In the genomic region with DNA sequence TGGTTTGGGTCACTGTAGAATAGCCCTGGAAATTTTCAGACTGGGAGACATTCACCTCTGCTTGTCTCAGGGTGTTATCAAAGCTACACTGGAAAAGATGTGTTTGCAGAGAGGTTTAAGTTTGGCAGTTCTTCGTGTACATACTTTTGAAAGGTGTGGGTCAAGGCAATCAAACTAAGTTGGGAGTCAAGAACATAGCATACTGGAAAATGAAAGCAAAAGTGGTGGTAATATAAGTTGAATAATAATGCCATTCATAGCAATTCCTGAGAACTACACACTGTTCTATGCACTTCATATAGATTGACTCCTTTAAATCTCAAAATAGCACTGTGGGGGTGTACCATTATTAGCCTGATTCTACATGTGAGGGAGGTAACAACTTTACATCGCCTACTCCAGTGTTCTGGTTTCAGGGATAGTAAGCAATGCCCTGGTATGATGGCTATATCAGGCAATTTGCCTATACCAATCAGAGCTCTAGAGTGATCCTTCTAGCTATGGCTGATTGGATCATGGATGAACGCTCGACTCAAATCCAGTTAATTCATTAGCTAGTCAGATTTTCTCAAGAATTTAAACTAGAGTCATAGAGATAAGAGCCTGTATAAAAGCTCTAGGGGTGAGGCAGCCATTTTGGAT, we compare ENCODE assay signal across 23 cellular contexts. TPM values are rescaled to one million over a fixed set of nuclear protein-coding genes. Genes with fewer than 3 reads are reported as not detected.
DNase-seq lines count a peak whose midpoint lies in the region; ATAC-seq and TF ChIP-seq lines count a peak whose summit lies in the region.
"Had no signal": no experiment of that assay in that cellular context is flagged by ENCODE, and none has a peak within 500 bp of the region (broad histone marks: within the 10 kb centered on the region; RNA-seq: fewer than 3 reads in every experiment).

No MANE protein-coding gene starts in this region.

- H3K27ac ChIP-seq in esophagus (ENCODE audit: low read depth in 2 of 2, low read length in 1 of 2), result peak overlapping the region; percentile 9 to 59
- no peak overlapping the region for H3K27ac ChIP-seq in upper lobe of right lung
- H3K27ac ChIP-seq: brain microvascular endothelial cell, C4-2B, coronary artery, hepatocyte, Peyer's patch, SK-N-MC, stomach had no signal

- H3K27me3 Mint-ChIP-seq in activated T-cell treated with anti-CD3 and anti-CD28 coated beads, Interleukin-2, amount 50 U/mL, for 24 hours, result no peaks in the 10 kb centered on the region
- H3K27me3 Mint-ChIP-seq in activated T-cell treated with anti-CD3 and anti-CD28 coated beads, Interleukin-2, amount 50 U/mL, for 4 hours (ENCODE audit: low read depth), result no peaks in the 10 kb centered on the region
- H3K27me3 Mint-ChIP-seq: naive thymus-derived CD8-positive, alpha-beta T cell had no signal

- no peaks in the 10 kb centered on the region for H3K9me3 ChIP-seq in esophagus (ENCODE audit: control insufficient read depth in 2 of 2, insufficient read depth in 1 of 2, low read depth in 1 of 2, low read length in 1 of 2)
- no peaks in the 10 kb centered on the region for H3K9me3 ChIP-seq in upper lobe of right lung
- H3K9me3 ChIP-seq: Peyer's patch, stomach had no signal

- H3K27me3 ChIP-seq in esophagus (ENCODE audit: control insufficient read depth in 1 of 2, insufficient read depth in 2 of 2, low read length in 2 of 2) (no peaks in the 10 kb centered on the region), upper lobe of right lung (no peaks in the 10 kb centered on the region)
- H3K27me3 ChIP-seq: brain microvascular endothelial cell, Peyer's patch had no signal

- TF ChIP-seq CTCF in upper lobe of right lung (IDR thresholded peaks at IDR 0.05) (no peak), GM10266 (IDR thresholded peaks at IDR 0.05; ENCODE audit: control insufficient read depth, insufficient read depth, low read depth, missing control alignments) (no peak)

- peaks cover 87% of the 10 kb centered on the region for H3K4me1 Mint-ChIP-seq in activated T-cell treated with anti-CD3 and anti-CD28 coated beads, Interleukin-2, amount 50 U/mL, for 24 hours (ENCODE audit: low read depth)
- peaks cover 71% of the 10 kb centered on the region for H3K4me1 Mint-ChIP-seq in activated T-cell treated with anti-CD3 and anti-CD28 coated beads, Interleukin-2, amount 50 U/mL, for 4 hours (ENCODE audit: low read depth)

- 65 to 79% methylated on average over 4 of the region's 4 CpGs for WGBS in esophagus, 2 donors

- H3K4me3 ChIP-seq in esophagus (ENCODE audit: low read depth in 1 of 2, low read length in 2 of 2) (no peak overlapping the region), upper lobe of right lung (no peak overlapping the region)
- H3K4me3 ChIP-seq: coronary artery, hepatocyte, Peyer's patch, SK-N-MC, stomach had no signal

- peak overlapping the region; percentile 99 for H3K27ac Mint-ChIP-seq in activated T-cell treated with anti-CD3 and anti-CD28 coated beads, Interleukin-2, amount 50 U/mL, for 24 hours

- peaks cover 2% of the 10 kb centered on the region for H3K9me3 Mint-ChIP-seq in activated T-cell treated with anti-CD3 and anti-CD28 coated beads, Interleukin-2, amount 50 U/mL, for 24 hours
- H3K9me3 Mint-ChIP-seq in activated T-cell treated with anti-CD3 and anti-CD28 coated beads, Interleukin-2, amount 50 U/mL, for 4 hours, result no peaks in the 10 kb centered on the region

- intact Hi-C loops in upper lobe of right lung (cut with DNase I), result no loop called here

- H3K36me3 Mint-ChIP-seq in activated T-cell treated with anti-CD3 and anti-CD28 coated beads, Interleukin-2, amount 50 U/mL, for 24 hours (ENCODE audit: low read depth), result peaks cover 5% of the 10 kb centered on the region
- H3K36me3 Mint-ChIP-seq in activated T-cell treated with anti-CD3 and anti-CD28 coated beads, Interleukin-2, amount 50 U/mL, for 4 hours (ENCODE audit: insufficient read depth), result no peaks in the 10 kb centered on the region
- H3K36me3 Mint-ChIP-seq: naive thymus-derived CD8-positive, alpha-beta T cell had no signal

- ATAC-seq in activated T-cell treated with anti-CD3 and anti-CD28 coated beads, Interleukin-2, amount 50 U/mL, for 4 hours, result no peak
- ATAC-seq in upper lobe of right lung, result peak; percentile 20
- no peak for ATAC-seq in GM19455 (IDR thresholded peaks at IDR 0.05; ENCODE audit: unreplicated experiment)
- ATAC-seq: naive thymus-derived CD8-positive, alpha-beta T cell had no signal

- no peak for DNase-seq in activated T-cell treated with anti-CD3 and anti-CD28 coated beads, Interleukin-2, amount 50 U/mL, for 24 hours
- DNase-seq in activated T-cell treated with anti-CD3 and anti-CD28 coated beads, Interleukin-2, amount 50 U/mL, for 4 hours, result no peak
- peak; percentile 32 for DNase-seq in RPMI7951 (ENCODE audit: low read depth)
- no peak for DNase-seq in upper lobe of right lung
- DNase-seq in germinal center (ENCODE audit: low spot score), result no peak
- no peak for DNase-seq in GM10266 (ENCODE audit: extremely low spot score)
- DNase-seq: brain microvascular endothelial cell; DMS153; GDM1; naive thymus-derived CD8-positive, alpha-beta T cell; NCI-H1930; NCI-H345; Peyer's patch; posterior cingulate gyrus; stimulated activated CD4-positive, alpha-beta T cell treated with anti-CD3 and anti-CD28 coated beads, Interleukin-1b, Interleukin-23, amount 100 ng/mL, for 48 hours; stomach had no signal

- H3K4me3 Mint-ChIP-seq in activated T-cell treated with anti-CD3 and anti-CD28 coated beads, Interleukin-2, amount 50 U/mL, for 24 hours, result no peak overlapping the region
- H3K4me3 Mint-ChIP-seq in activated T-cell treated with anti-CD3 and anti-CD28 coated beads, Interleukin-2, amount 50 U/mL, for 4 hours, result no peak overlapping the region

- no peaks in the 10 kb centered on the region for H3K4me1 ChIP-seq in esophagus (ENCODE audit: control insufficient read depth in 2 of 2, insufficient read depth in 2 of 2, low read length in 1 of 2)
- no peaks in the 10 kb centered on the region for H3K4me1 ChIP-seq in upper lobe of right lung
- H3K4me1 ChIP-seq: Peyer's patch, stomach had no signal

- H3K36me3 ChIP-seq in esophagus (ENCODE audit: control insufficient read depth in 2 of 2, insufficient read depth in 2 of 2, low read length in 1 of 2), result no peaks in the 10 kb centered on the region
- no peaks in the 10 kb centered on the region for H3K36me3 ChIP-seq in upper lobe of right lung
- H3K36me3 ChIP-seq: brain microvascular endothelial cell, Peyer's patch, stomach had no signal

RNA-seq across cellular contexts. Expression of gene RASGRP1, which starts 44.6 kb away (rescaled TPM):
- 10 to 100 TPM; 36.9 to 55.5 (median 47.6) TPM for total RNA-seq in activated T-cell treated with anti-CD3 and anti-CD28 coated beads, Interleukin-2, amount 50 U/mL, for 4 hours
- total RNA-seq in RPMI7951 (2014; rRNA removed; shearing (Covaris generic)), result 0.12 and 0.20 TPM in 2 replicates
- 1 to 10 TPM; 2.5 to 4.0 TPM for polyA plus RNA-seq in esophagus
- total RNA-seq in upper lobe of right lung, result 9.4 TPM
- total RNA-seq: A673 had no signal
